ENCODE assay signal across 1 cellular context in the genomic region with DNA sequence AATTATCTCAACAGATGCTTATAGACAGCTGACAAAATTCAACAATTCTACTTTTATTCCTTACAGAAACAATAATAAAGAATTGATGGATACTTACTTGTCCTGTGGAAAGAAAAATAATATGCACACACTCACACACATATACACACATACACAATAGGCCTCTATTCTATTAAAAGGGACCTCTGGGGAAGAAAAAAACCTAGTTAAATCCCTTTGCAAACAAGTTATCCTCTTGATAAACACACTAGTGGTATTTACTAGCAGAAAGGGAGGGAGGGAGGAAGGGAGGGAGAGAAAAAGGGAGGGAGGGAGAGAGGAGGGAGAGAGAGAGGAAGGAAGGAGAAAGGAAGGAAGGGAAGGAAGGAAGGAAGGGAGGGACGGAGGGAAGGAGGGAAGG.
A peak's percentile ranks its signal among the peaks of the same experiment; 100 is the strongest.
TF ChIP-seq lines count a peak whose summit lies in the region.

No MANE protein-coding gene starts in this region.

TF ChIP-seq in HepG2, 621 proteins besides CTCF, POLR2A, EP300 and RAD21:
- TF ChIP-seq PCBP2 (optimal IDR thresholded peaks at IDR 0.05; ENCODE audit: low read depth, low read length, poor library complexity, severe bottlenecking) (peak; percentile 29), ARHGAP35 (CRISPR knock-in tag; IDR thresholded peaks at IDR 0.05; ENCODE audit: borderline replicate concordance) (no peak)
TF ChIP-seq in HepG2: peak in this region for 1.
